In genomic region chr9:130834371-130835311, GRCh38 we compare ENCODE assay signal across 8 cellular contexts. TPM values are rescaled to one million over a fixed set of nuclear protein-coding genes. Genes with fewer than 3 reads are reported as not detected.
DNase-seq lines count a peak whose midpoint lies in the region; ATAC-seq and TF ChIP-seq lines count a peak whose summit lies in the region.

Gene ABL1 (plus strand): TSS chr9:130835254. CDS start chr9:130835447, 193 bp downstream.

- H3K9me3 ChIP-seq in colonic mucosa: no peaks in the 10 kb centered on the region

- no peak for TF ChIP-seq CTCF in colonic mucosa (IDR thresholded peaks at IDR 0.05)

- peaks cover 7% of the 10 kb centered on the region for H3K4me1 ChIP-seq in colonic mucosa

- H3K27me3 ChIP-seq in colonic mucosa: no peaks in the 10 kb centered on the region

- H3K36me3 ChIP-seq in colonic mucosa: no peaks in the 10 kb centered on the region

- intact Hi-C loops in colonic mucosa (cut with DNase I): no loop called here

- ATAC-seq in HG03066 (IDR thresholded peaks at IDR 0.05; ENCODE audit: low read depth, unreplicated experiment): peak; percentile 59

- peak; percentile 58 for DNase-seq in NK-92 treated with Interleukin-12 subunit alpha and Interleukin-12 subunit beta, amount 100 ng/mL, for 24 hours (lab: John Stamatoyannopoulos, UW)
- DNase-seq in NK-92 (lab: John Stamatoyannopoulos, UW; ENCODE audit: unreplicated experiment) (no peak), NCI-H226 (peak; percentile 81), colonic mucosa (peak; percentile 80), left kidney (ENCODE audit: low read depth, low spot score) (peak; percentile 92)
- peak; percentile 86 for DNase-seq in activated CD4-positive, alpha-beta T cell treated with anti-CD3 and anti-CD28 coated beads for 48 hours
- DNase-seq in stimulated activated CD4-positive, alpha-beta T cell treated with anti-CD3 and anti-CD28 coated beads, Interleukin-4, amount 100 ng/mL, for 1 hour: peak; percentile 49

- peak within 1 kb of the TSS; percentile 63 for H3K4me3 ChIP-seq in colonic mucosa

- peak within 1 kb of the TSS; percentile 94 for H3K27ac ChIP-seq in colonic mucosa

- H3K9ac ChIP-seq in colonic mucosa (ENCODE audit: low read depth in 2 of 2, low read length in 2 of 2): peak within 1 kb of the TSS; percentile 77 to 92

RNA-seq across cellular contexts. Expression of gene ABL1, which starts in this region (rescaled TPM):
- total RNA-seq in colonic mucosa: 10 to 100 TPM; 86.0 to 97.9 TPM
